In the genomic region with DNA sequence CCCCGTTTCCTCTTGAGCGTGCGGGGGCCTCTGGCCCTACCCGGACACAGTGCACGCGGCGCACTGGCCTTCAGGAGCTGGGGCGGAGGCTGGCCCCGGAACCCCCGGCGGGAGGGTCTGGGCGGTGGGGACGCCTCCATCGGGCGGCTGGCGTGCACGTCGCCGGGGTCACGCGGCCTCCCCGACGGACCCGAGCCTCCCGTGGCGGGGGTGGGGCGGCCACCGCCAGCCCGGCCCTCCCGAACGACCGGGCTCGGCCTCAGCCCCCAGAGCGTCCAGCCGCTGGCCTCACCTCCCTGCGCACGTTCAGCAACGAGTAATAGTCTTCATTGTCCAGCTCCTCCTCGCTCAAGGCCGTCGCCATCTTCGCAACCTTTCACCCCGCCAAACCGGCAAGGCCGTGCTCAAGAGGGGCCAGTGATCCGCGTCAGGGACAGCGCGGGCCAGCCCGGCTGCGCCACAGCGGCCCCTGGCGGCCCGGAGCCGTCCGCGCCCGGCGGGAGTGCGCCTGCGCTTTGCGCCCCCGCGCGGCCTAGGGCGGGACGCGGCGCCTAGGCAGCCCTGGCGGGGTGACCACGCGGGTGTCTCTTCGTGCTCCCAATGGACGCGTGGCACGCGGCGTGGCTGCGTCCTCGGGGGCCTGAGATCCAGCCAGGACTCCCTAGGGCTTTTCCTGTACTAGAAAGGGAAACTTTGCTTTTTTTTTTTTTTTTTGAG, we compare ENCODE assay signal across 1 cellular context.
TF ChIP-seq lines count a peak whose summit lies in the region.

A gene with protein sequence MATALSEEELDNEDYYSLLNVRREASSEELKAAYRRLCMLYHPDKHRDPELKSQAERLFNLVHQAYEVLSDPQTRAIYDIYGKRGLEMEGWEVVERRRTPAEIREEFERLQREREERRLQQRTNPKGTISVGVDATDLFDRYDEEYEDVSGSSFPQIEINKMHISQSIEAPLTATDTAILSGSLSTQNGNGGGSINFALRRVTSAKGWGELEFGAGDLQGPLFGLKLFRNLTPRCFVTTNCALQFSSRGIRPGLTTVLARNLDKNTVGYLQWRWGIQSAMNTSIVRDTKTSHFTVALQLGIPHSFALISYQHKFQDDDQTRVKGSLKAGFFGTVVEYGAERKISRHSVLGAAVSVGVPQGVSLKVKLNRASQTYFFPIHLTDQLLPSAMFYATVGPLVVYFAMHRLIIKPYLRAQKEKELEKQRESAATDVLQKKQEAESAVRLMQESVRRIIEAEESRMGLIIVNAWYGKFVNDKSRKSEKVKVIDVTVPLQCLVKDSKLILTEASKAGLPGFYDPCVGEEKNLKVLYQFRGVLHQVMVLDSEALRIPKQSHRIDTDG (minus strand): TSS at position 380 of the 717 bp plus-strand sequence. CDS start 16 bp downstream, at position 364.

TF ChIP-seq in HepG2, 621 proteins besides CTCF, POLR2A, EP300 and RAD21 (continued from another document and continues in another):
- TF ChIP-seq, protein P1, sequence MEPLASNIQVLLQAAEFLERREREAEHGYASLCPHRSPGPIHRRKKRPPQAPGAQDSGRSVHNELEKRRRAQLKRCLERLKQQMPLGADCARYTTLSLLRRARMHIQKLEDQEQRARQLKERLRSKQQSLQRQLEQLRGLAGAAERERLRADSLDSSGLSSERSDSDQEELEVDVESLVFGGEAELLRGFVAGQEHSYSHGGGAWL (CRISPR knock-in tag; IDR thresholded peaks at IDR 0.05) = peak; percentile 81
- peak; percentile 56; the same call in 1 of the 2 replicates for TF ChIP-seq NR2F2 (IDR thresholded peaks at IDR 0.05; ENCODE audit: borderline replicate concordance, low read depth)
- TF ChIP-seq PPARG (CRISPR knock-in tag; conservative IDR thresholded peaks at IDR 0.05) = peak; percentile 84
- TF ChIP-seq ZNF747 (CRISPR knock-in tag; IDR thresholded peaks at IDR 0.05; ENCODE audit: borderline replicate concordance) = 0 out of 2 replicates have a peak, but pooled peaks have one; percentile 52
- peak; percentile 72; the same call in 1 of the 2 replicates for TF ChIP-seq JUN (CRISPR knock-in tag; IDR thresholded peaks at IDR 0.05)
- TF ChIP-seq, protein P2, sequence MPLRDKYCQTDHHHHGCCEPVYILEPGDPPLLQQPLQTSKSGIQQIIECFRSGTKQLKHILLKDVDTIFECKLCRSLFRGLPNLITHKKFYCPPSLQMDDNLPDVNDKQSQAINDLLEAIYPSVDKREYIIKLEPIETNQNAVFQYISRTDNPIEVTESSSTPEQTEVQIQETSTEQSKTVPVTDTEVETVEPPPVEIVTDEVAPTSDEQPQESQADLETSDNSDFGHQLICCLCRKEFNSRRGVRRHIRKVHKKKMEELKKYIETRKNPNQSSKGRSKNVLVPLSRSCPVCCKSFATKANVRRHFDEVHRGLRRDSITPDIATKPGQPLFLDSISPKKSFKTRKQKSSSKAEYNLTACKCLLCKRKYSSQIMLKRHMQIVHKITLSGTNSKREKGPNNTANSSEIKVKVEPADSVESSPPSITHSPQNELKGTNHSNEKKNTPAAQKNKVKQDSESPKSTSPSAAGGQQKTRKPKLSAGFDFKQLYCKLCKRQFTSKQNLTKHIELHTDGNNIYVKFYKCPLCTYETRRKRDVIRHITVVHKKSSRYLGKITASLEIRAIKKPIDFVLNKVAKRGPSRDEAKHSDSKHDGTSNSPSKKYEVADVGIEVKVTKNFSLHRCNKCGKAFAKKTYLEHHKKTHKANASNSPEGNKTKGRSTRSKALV (CRISPR knock-in tag; IDR thresholded peaks at IDR 0.05) = no peak
- TF ChIP-seq, protein P3, sequence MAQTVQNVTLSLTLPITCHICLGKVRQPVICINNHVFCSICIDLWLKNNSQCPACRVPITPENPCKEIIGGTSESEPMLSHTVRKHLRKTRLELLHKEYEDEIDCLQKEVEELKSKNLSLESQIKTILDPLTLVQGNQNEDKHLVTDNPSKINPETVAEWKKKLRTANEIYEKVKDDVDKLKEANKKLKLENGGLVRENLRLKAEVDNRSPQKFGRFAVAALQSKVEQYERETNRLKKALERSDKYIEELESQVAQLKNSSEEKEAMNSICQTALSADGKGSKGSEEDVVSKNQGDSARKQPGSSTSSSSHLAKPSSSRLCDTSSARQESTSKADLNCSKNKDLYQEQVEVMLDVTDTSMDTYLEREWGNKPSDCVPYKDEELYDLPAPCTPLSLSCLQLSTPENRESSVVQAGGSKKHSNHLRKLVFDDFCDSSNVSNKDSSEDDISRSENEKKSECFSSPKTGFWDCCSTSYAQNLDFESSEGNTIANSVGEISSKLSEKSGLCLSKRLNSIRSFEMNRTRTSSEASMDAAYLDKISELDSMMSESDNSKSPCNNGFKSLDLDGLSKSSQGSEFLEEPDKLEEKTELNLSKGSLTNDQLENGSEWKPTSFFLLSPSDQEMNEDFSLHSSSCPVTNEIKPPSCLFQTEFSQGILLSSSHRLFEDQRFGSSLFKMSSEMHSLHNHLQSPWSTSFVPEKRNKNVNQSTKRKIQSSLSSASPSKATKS (CRISPR knock-in tag; IDR thresholded peaks at IDR 0.05) = no peak
- no peak for TF ChIP-seq CBX2 (IDR thresholded peaks at IDR 0.05; ENCODE audit: low read depth, low read length)
- TF ChIP-seq CBX2 (CRISPR knock-in tag; IDR thresholded peaks at IDR 0.05; ENCODE audit: low read depth) = peak; percentile 79; the same call in 1 of the 2 replicates
- no peak for TF ChIP-seq CENPX (CRISPR knock-in tag; IDR thresholded peaks at IDR 0.05)
- TF ChIP-seq TBL1XR1 (IDR thresholded peaks at IDR 0.05; ENCODE audit: borderline replicate concordance, low read length, partially characterized antibody) = peak; percentile 51
- no peak for TF ChIP-seq DR1 (CRISPR knock-in tag; IDR thresholded peaks at IDR 0.05)
- no peak for TF ChIP-seq KDM1A (CRISPR knock-in tag; IDR thresholded peaks at IDR 0.05)
- 0 out of 2 replicates have a peak, but pooled peaks have one; percentile 63 for TF ChIP-seq ZNF577 (CRISPR knock-in tag; IDR thresholded peaks at IDR 0.05; ENCODE audit: borderline replicate concordance, low read depth)
- TF ChIP-seq, protein P4, sequence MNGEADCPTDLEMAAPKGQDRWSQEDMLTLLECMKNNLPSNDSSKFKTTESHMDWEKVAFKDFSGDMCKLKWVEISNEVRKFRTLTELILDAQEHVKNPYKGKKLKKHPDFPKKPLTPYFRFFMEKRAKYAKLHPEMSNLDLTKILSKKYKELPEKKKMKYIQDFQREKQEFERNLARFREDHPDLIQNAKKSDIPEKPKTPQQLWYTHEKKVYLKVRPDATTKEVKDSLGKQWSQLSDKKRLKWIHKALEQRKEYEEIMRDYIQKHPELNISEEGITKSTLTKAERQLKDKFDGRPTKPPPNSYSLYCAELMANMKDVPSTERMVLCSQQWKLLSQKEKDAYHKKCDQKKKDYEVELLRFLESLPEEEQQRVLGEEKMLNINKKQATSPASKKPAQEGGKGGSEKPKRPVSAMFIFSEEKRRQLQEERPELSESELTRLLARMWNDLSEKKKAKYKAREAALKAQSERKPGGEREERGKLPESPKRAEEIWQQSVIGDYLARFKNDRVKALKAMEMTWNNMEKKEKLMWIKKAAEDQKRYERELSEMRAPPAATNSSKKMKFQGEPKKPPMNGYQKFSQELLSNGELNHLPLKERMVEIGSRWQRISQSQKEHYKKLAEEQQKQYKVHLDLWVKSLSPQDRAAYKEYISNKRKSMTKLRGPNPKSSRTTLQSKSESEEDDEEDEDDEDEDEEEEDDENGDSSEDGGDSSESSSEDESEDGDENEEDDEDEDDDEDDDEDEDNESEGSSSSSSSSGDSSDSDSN (CRISPR knock-in tag; IDR thresholded peaks at IDR 0.05) = peak; percentile 62; the same call in 1 of the 2 replicates
- TF ChIP-seq, protein P5, sequence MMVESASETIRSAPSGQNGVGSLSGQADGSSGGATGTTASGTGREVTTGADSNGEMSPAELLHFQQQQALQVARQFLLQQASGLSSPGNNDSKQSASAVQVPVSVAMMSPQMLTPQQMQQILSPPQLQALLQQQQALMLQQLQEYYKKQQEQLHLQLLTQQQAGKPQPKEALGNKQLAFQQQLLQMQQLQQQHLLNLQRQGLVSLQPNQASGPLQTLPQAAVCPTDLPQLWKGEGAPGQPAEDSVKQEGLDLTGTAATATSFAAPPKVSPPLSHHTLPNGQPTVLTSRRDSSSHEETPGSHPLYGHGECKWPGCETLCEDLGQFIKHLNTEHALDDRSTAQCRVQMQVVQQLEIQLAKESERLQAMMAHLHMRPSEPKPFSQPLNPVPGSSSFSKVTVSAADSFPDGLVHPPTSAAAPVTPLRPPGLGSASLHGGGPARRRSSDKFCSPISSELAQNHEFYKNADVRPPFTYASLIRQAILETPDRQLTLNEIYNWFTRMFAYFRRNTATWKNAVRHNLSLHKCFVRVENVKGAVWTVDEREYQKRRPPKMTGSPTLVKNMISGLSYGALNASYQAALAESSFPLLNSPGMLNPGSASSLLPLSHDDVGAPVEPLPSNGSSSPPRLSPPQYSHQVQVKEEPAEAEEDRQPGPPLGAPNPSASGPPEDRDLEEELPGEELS (CRISPR knock-in tag; IDR thresholded peaks at IDR 0.05) = no peak
- TF ChIP-seq JUND (CRISPR knock-in tag; IDR thresholded peaks at IDR 0.05) = peak; percentile 80; the same call in 1 of the 2 replicates
- TF ChIP-seq ZFX (CRISPR knock-in tag; IDR thresholded peaks at IDR 0.05; ENCODE audit: low read depth) = peak; percentile 95
- TF ChIP-seq ZNF326 (CRISPR knock-in tag; IDR thresholded peaks at IDR 0.05; ENCODE audit: borderline replicate concordance) = no peak
- no peak for TF ChIP-seq PHB2 (IDR thresholded peaks at IDR 0.05; ENCODE audit: partially characterized antibody)
- TF ChIP-seq, protein P6, sequence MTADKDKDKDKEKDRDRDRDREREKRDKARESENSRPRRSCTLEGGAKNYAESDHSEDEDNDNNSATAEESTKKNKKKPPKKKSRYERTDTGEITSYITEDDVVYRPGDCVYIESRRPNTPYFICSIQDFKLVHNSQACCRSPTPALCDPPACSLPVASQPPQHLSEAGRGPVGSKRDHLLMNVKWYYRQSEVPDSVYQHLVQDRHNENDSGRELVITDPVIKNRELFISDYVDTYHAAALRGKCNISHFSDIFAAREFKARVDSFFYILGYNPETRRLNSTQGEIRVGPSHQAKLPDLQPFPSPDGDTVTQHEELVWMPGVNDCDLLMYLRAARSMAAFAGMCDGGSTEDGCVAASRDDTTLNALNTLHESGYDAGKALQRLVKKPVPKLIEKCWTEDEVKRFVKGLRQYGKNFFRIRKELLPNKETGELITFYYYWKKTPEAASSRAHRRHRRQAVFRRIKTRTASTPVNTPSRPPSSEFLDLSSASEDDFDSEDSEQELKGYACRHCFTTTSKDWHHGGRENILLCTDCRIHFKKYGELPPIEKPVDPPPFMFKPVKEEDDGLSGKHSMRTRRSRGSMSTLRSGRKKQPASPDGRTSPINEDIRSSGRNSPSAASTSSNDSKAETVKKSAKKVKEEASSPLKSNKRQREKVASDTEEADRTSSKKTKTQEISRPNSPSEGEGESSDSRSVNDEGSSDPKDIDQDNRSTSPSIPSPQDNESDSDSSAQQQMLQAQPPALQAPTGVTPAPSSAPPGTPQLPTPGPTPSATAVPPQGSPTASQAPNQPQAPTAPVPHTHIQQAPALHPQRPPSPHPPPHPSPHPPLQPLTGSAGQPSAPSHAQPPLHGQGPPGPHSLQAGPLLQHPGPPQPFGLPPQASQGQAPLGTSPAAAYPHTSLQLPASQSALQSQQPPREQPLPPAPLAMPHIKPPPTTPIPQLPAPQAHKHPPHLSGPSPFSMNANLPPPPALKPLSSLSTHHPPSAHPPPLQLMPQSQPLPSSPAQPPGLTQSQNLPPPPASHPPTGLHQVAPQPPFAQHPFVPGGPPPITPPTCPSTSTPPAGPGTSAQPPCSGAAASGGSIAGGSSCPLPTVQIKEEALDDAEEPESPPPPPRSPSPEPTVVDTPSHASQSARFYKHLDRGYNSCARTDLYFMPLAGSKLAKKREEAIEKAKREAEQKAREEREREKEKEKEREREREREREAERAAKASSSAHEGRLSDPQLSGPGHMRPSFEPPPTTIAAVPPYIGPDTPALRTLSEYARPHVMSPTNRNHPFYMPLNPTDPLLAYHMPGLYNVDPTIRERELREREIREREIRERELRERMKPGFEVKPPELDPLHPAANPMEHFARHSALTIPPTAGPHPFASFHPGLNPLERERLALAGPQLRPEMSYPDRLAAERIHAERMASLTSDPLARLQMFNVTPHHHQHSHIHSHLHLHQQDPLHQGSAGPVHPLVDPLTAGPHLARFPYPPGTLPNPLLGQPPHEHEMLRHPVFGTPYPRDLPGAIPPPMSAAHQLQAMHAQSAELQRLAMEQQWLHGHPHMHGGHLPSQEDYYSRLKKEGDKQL (CRISPR knock-in tag; IDR thresholded peaks at IDR 0.05; ENCODE audit: low read depth) = no peak
- TF ChIP-seq SP4 (CRISPR knock-in tag; IDR thresholded peaks at IDR 0.05) = peak; percentile 87
- TF ChIP-seq, protein P7, sequence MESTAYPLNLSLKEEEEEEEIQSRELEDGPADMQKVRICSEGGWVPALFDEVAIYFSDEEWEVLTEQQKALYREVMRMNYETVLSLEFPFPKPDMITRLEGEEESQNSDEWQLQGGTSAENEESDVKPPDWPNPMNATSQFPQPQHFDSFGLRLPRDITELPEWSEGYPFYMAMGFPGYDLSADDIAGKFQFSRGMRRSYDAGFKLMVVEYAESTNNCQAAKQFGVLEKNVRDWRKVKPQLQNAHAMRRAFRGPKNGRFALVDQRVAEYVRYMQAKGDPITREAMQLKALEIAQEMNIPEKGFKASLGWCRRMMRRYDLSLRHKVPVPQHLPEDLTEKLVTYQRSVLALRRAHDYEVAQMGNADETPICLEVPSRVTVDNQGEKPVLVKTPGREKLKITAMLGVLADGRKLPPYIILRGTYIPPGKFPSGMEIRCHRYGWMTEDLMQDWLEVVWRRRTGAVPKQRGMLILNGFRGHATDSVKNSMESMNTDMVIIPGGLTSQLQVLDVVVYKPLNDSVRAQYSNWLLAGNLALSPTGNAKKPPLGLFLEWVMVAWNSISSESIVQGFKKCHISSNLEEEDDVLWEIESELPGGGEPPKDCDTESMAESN (CRISPR knock-in tag; conservative IDR thresholded peaks at IDR 0.05) = peak; percentile 95
- TF ChIP-seq, protein P8, sequence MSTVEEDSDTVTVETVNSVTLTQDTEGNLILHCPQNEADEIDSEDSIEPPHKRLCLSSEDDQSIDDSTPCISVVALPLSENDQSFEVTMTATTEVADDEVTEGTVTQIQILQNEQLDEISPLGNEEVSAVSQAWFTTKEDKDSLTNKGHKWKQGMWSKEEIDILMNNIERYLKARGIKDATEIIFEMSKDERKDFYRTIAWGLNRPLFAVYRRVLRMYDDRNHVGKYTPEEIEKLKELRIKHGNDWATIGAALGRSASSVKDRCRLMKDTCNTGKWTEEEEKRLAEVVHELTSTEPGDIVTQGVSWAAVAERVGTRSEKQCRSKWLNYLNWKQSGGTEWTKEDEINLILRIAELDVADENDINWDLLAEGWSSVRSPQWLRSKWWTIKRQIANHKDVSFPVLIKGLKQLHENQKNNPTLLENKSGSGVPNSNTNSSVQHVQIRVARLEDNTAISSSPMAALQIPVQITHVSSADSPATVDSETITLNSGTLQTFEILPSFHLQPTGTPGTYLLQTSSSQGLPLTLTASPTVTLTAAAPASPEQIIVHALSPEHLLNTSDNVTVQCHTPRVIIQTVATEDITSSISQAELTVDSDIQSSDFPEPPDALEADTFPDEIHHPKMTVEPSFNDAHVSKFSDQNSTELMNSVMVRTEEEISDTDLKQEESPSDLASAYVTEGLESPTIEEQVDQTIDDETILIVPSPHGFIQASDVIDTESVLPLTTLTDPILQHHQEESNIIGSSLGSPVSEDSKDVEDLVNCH (CRISPR knock-in tag; IDR thresholded peaks at IDR 0.05) = no peak
- TF ChIP-seq, protein P9, sequence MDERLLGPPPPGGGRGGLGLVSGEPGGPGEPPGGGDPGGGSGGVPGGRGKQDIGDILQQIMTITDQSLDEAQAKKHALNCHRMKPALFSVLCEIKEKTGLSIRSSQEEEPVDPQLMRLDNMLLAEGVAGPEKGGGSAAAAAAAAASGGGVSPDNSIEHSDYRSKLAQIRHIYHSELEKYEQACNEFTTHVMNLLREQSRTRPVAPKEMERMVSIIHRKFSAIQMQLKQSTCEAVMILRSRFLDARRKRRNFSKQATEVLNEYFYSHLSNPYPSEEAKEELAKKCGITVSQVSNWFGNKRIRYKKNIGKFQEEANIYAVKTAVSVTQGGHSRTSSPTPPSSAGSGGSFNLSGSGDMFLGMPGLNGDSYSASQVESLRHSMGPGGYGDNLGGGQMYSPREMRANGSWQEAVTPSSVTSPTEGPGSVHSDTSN (CRISPR knock-in tag; IDR thresholded peaks at IDR 0.05) = no peak
- TF ChIP-seq MAFK (conservative IDR thresholded peaks at IDR 0.05 in 1 of 2, IDR thresholded peaks at IDR 0.05 in 1 of 2; ENCODE audit: low read length in 2 of 2) = no peak
- peak; percentile 95; the same call in 1 of the 2 replicates for TF ChIP-seq ZNF766 (CRISPR knock-in tag; IDR thresholded peaks at IDR 0.05; ENCODE audit: borderline replicate concordance)
